ENCODE assay signal across 10 cellular contexts in the genomic region with DNA sequence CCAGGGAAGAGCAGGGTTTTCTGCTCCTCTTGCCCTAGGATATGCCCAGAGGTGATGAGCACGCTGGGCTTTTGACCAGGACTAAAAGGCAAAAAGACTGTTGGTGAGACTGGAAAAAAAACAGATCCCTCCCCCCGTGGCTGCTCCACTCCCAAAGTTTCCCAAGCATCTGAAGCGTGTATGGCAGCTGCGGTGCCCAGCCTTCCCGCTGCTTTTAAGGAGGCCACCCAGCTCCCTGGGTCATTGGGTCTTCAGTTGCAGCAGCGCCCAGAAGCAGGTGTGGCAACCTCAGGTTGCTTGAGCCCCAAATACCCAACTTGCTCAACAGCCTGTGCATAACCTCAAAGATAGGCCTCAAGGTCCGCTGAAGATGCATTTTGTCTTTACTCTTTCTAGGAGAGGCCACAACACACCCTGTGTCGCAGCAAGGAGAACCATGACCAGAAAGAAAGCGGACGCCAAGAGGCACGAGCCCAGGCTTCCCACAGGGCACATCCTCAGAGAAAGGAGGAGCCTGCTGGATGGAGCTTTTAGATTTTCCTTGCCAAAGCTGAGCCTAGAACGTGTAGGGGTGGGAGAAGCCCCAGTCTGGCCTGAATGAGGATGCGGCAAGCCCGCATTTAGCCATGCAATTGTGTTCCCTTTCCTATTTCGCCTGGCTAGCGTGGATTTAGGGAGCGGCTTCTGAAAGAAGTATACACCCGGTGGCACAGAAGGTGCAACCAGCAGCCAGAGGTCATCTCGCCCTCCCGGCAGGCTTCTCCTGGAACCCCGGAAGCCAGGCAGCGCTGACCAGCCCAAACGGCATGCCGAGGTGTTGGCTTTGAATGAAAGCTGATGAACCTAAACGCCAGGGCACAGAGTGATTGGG. TPM values are rescaled to one million over a fixed set of nuclear protein-coding genes. Genes with fewer than 3 reads are reported as not detected.
A peak's percentile ranks its signal among the peaks of the same experiment; 100 is the strongest.
DNase-seq lines count a peak whose midpoint lies in the region; ATAC-seq and TF ChIP-seq lines count a peak whose summit lies in the region.
"Had no signal": no experiment of that assay in that cellular context is flagged by ENCODE, and none has a peak within 500 bp of the region (broad histone marks: within the 10 kb centered on the region; RNA-seq: fewer than 3 reads in every experiment).

No MANE protein-coding gene starts in this region.

- H3K9me3 Mint-ChIP-seq in activated naive CD4-positive, alpha-beta T cell treated with anti-CD3 and anti-CD28 coated beads, Interleukin-2, amount 10 ng/mL, durations not matched to agents 7 days and 5 days: no peaks in the 10 kb centered on the region
- H3K9me3 Mint-ChIP-seq in activated naive CD4-positive, alpha-beta T cell treated with anti-CD3 and anti-CD28 coated beads, Interleukin-2, amount 50 U/mL, for 72 hours: no peaks in the 10 kb centered on the region
- H3K9me3 Mint-ChIP-seq in brain: peaks cover 0 to 21% (median 0%) of the 10 kb centered on the region in 5 experiments

- H3K27ac ChIP-seq in mesendoderm (ENCODE audit: low read depth, low read length) (no peak overlapping the region), upper lobe of left lung (no peak overlapping the region)
- H3K27ac ChIP-seq: PC-9 had no signal

- H2BK15ac ChIP-seq in mesendoderm (replicated peaks; ENCODE audit: low read depth): no peak overlapping the region

- no peaks in the 10 kb centered on the region for H3K79me2 ChIP-seq in mesendoderm (ENCODE audit: control insufficient read depth, insufficient read depth, low read length)

- H3K36me3 Mint-ChIP-seq in activated naive CD4-positive, alpha-beta T cell treated with anti-CD3 and anti-CD28 coated beads, Interleukin-2, amount 10 ng/mL, durations not matched to agents 7 days and 5 days: no peaks in the 10 kb centered on the region
- H3K36me3 Mint-ChIP-seq in activated naive CD4-positive, alpha-beta T cell treated with anti-CD3 and anti-CD28 coated beads, Interleukin-2, amount 50 U/mL, for 72 hours: no peaks in the 10 kb centered on the region
- peaks cover 31% of the 10 kb centered on the region for H3K36me3 Mint-ChIP-seq in brain

- no peak overlapping the region for H2BK5ac ChIP-seq in mesendoderm (ENCODE audit: low read length)

- H3K36me3 ChIP-seq in mesendoderm (ENCODE audit: control insufficient read depth, insufficient read depth, low read length) (no peaks in the 10 kb centered on the region), upper lobe of left lung (no peaks in the 10 kb centered on the region)

- no peaks in the 10 kb centered on the region for H3K79me1 ChIP-seq in mesendoderm (ENCODE audit: low read length)

- DNase-seq in activated naive CD4-positive, alpha-beta T cell treated with anti-CD3 and anti-CD28 coated beads, Interleukin-2, amount 10 ng/mL, durations not matched to agents 7 days and 5 days: no peak
- DNase-seq in activated naive CD4-positive, alpha-beta T cell treated with anti-CD3 and anti-CD28 coated beads, Interleukin-2, amount 50 U/mL, for 72 hours (ENCODE audit: low spot score in 2 of 2): no peak
- no peak for DNase-seq in mesendoderm
- DNase-seq in upper lobe of left lung: peak in 1 of 2 donors; percentile 56
- DNase-seq in GF-D8 (lab: John Stamatoyannopoulos, UW): no peak
- no peak for DNase-seq in NCI-H510A treated with DMSO at 0.1 percent for 48 hours (lab: John Stamatoyannopoulos, UW)
- DNase-seq: islet precursor cell had no signal

- no CpG with 5 or more reads among the region's 25 CpGs for WGBS in mesendoderm (ENCODE audit: extremely low coverage, insufficient coverage, low lambda C conversion rate)
- WGBS in upper lobe of left lung, 2 donors: 68 to 76% methylated on average over 21 to 23 of the region's 25 CpGs

- no peak for TF ChIP-seq POLR2A in upper lobe of left lung (IDR thresholded peaks at IDR 0.05)

- peaks cover 30% of the 10 kb centered on the region for H3K4me1 Mint-ChIP-seq in activated naive CD4-positive, alpha-beta T cell treated with anti-CD3 and anti-CD28 coated beads, Interleukin-2, amount 10 ng/mL, durations not matched to agents 7 days and 5 days
- peaks cover 70% of the 10 kb centered on the region for H3K4me1 Mint-ChIP-seq in brain

- H3K27me3 Mint-ChIP-seq in activated naive CD4-positive, alpha-beta T cell treated with anti-CD3 and anti-CD28 coated beads, Interleukin-2, amount 10 ng/mL, durations not matched to agents 7 days and 5 days: peaks cover 36% of the 10 kb centered on the region
- H3K27me3 Mint-ChIP-seq in brain: peaks cover 11% of the 10 kb centered on the region

- no peaks in the 10 kb centered on the region for H3K9me3 ChIP-seq in upper lobe of left lung

- no peak overlapping the region for H2BK120ac ChIP-seq in mesendoderm (ENCODE audit: low read depth, low read length)

- no peak overlapping the region for H3K23ac ChIP-seq in mesendoderm (ENCODE audit: low read length)

- TF ChIP-seq CTCF in brain (conservative IDR thresholded peaks at IDR 0.05): no peak
- no peak for TF ChIP-seq CTCF in upper lobe of left lung (IDR thresholded peaks at IDR 0.05)

- H3K4me2 ChIP-seq in mesendoderm (ENCODE audit: low read length): no peak overlapping the region

- H3K4me3 Mint-ChIP-seq in activated naive CD4-positive, alpha-beta T cell treated with anti-CD3 and anti-CD28 coated beads, Interleukin-2, amount 10 ng/mL, durations not matched to agents 7 days and 5 days: peak overlapping the region; percentile 83
- peak overlapping the region; percentile 87 to 97 (median 95) for H3K4me3 Mint-ChIP-seq in brain

- no peak overlapping the region for H3K18ac ChIP-seq in mesendoderm (ENCODE audit: low read length)

- CTCF ChIA-PET in activated naive CD4-positive, alpha-beta T cell treated with anti-CD3 and anti-CD28 coated beads, Interleukin-2, amount 10 ng/mL, durations not matched to agents 7 days and 5 days (lab: Charles Lee): interaction anchor here (0.9 to 1.2 kb wide), 2 partner anchors 17 to 155 kb away, joined by 3 to 4 read pairs; no protein-coding TSS in a partner anchor

- no peak overlapping the region for H4K5ac ChIP-seq in mesendoderm (ENCODE audit: low read length)

- H3K4ac ChIP-seq in mesendoderm (ENCODE audit: low read depth, low read length): no peak overlapping the region

- H3K4me1 ChIP-seq in mesendoderm (ENCODE audit: control insufficient read depth, low read depth, low read length) (peaks cover 6% of the 10 kb centered on the region), upper lobe of left lung (peaks cover 7 to 25% (median 14%) of the 10 kb centered on the region in 4 donors)

- no peak overlapping the region for H4K8ac ChIP-seq in mesendoderm (ENCODE audit: low read depth, low read length)

- H3K4me3 ChIP-seq in mesendoderm (ENCODE audit: low read length) (no peak overlapping the region), upper lobe of left lung (peak overlapping the region in 3 of 4 donors; percentile 44 to 54 (median 53))

- ATAC-seq in activated naive CD4-positive, alpha-beta T cell treated with anti-CD3 and anti-CD28 coated beads, Interleukin-2, amount 50 U/mL, for 72 hours: no peak
- ATAC-seq in upper lobe of left lung (ENCODE audit: low FRiP score in 2 of 2): no peak
- no peak for ATAC-seq in HG02642 (IDR thresholded peaks at IDR 0.05; ENCODE audit: poor library complexity, unreplicated experiment)

- H3K56ac ChIP-seq in mesendoderm (ENCODE audit: low read length): peak overlapping the region; percentile 10

- H3K27me3 ChIP-seq in mesendoderm (ENCODE audit: insufficient read depth, low read length, poor library complexity) (no peaks in the 10 kb centered on the region), upper lobe of left lung (no peaks in the 10 kb centered on the region)

- no peak overlapping the region for H3K9ac ChIP-seq in mesendoderm (ENCODE audit: low read length)

- H2AK5ac ChIP-seq in mesendoderm (ENCODE audit: low read length): no peak overlapping the region

- TF ChIP-seq EP300 in upper lobe of left lung (IDR thresholded peaks at IDR 0.05): no peak

- H3K27ac Mint-ChIP-seq in activated naive CD4-positive, alpha-beta T cell treated with anti-CD3 and anti-CD28 coated beads, Interleukin-2, amount 10 ng/mL, durations not matched to agents 7 days and 5 days: no peak overlapping the region
- no peak overlapping the region for H3K27ac Mint-ChIP-seq in activated naive CD4-positive, alpha-beta T cell treated with anti-CD3 and anti-CD28 coated beads, Interleukin-2, amount 50 U/mL, for 72 hours
- H3K27ac Mint-ChIP-seq in brain: peak overlapping the region; percentile 94 to 98 (median 96)

RNA-seq across cellular contexts. Expression of gene SRGAP3, which starts 1.9 kb away (rescaled TPM):
- 1 to 10 TPM; 1.9 to 4.4 TPM for total RNA-seq in activated naive CD4-positive, alpha-beta T cell treated with anti-CD3 and anti-CD28 coated beads, Interleukin-2, amount 50 U/mL, for 72 hours
- polyA plus RNA-seq in brain (ENCODE audit: insufficient read depth, low read depth, low replicate concordance): 9.8 TPM
- polyA plus RNA-seq in mesendoderm (2013, experiment 1 of 2): 1.6 TPM
- 2.1 TPM for polyA plus RNA-seq in mesendoderm (2013, experiment 2 of 2)
- 10 to 100 TPM in 3 of 6 donors, 1 to 10 TPM in 3; 4.6 to 29.6 (median 11.4) TPM for total RNA-seq in upper lobe of left lung

Comparison
In these comparisons a context has a peak if more than half of its experiments do, and no peak if none do; other contexts are left out.
1. H3K27ac Mint-ChIP-seq: peak in brain (5 of 5); none in activated naive CD4-positive, alpha-beta T cell treated with anti-CD3 and anti-CD28 coated beads, Interleukin-2, amount 10 ng/mL, durations not matched to agents 7 days and 5 days (single experiment) and activated naive CD4-positive, alpha-beta T cell treated with anti-CD3 and anti-CD28 coated beads, Interleukin-2, amount 50 U/mL, for 72 hours (0 of 2).